14 cellular contexts compared by ENCODE assay signal in genomic region chr17:21673451-21674241, GRCh38. TPM values are rescaled to one million over a fixed set of nuclear protein-coding genes. Genes with fewer than 3 reads are reported as not detected.
"Had no signal": no experiment of that assay in that cellular context is flagged by ENCODE, and none has a peak within 500 bp of the region (broad histone marks: within the 10 kb centered on the region; RNA-seq: fewer than 3 reads in every experiment).

No MANE protein-coding gene starts in this region.

RNA-seq across cellular contexts. Expression of gene KCNJ18, which starts 18.7 kb away (rescaled TPM):
- total RNA-seq: activated CD4-positive, alpha-beta T cell treated with anti-CD3 and anti-CD28 coated beads for 36 hours; activated CD4-positive, alpha-beta T cell treated with anti-CD3 and anti-CD28 coated beads, Interleukin-2, amount 10 ng/mL, durations not matched to agents 7 days and 5 days; activated CD8-positive, alpha-beta T cell treated with anti-CD3 and anti-CD28 coated beads, Interleukin-2, amount 10 ng/mL, durations not matched to agents 7 days and 5 days; activated naive CD8-positive, alpha-beta T cell treated with anti-CD3 and anti-CD28 coated beads, Interleukin-2, amount 10 ng/mL, durations not matched to agents 7 days and 5 days; activated T-cell treated with anti-CD3 and anti-CD28 coated beads, Interleukin-2, amount 50 U/mL, for 72 hours; activated T-helper 17 cell treated with anti-CD3 and anti-CD28 coated beads, Interleukin-2, amount 50 U/mL, for 72 hours; ascending aorta; cardiac muscle cell; LHCN-M2; NCI-H460; SJSA1; T-cell; T-helper 17 cell; WTC11 had no signal
